9 cellular contexts compared by ENCODE assay signal in the genomic region with DNA sequence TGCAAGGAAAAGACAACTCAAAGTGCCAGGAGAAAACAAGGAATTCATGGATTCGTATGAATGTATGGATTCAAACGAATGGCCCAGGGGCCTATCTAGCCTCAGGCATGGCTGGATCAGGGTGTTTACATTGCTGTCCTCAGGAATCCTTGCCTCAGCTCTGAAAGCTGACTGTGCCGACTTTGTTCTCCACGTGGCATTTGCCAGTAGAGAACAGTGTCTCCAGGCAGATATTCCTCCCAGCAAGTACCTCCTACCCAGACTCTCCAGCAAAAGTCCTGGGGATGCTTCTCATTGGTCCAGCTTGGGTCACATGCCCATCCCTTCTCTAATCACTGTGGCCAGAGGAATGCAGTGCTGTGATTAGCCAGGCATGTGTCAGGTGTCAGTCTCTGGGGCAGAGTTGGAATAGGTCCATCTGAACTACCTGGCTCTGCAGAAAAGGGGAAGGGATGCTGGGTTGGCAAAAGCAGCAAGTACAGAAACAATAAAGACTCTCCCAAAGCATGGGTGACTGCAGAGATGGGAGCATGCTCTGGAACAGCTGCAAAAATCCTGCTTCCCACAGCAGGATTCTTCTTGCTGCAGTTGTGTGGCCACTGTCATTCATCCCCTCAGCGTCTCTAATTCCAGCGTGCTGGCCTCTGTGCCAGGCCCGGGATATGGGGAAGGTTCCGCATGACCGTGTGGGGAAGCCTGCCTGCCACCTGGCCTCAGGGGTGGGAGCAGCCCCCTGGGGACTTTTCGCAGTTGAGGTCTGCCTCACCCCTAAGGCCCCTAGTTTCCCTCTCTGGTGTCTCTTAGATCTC. TPM values are rescaled to one million over a fixed set of nuclear protein-coding genes. Genes with fewer than 3 reads are reported as not detected.
DNase-seq lines count a peak whose midpoint lies in the region; ATAC-seq and TF ChIP-seq lines count a peak whose summit lies in the region.
"Had no signal": no experiment of that assay in that cellular context is flagged by ENCODE, and none has a peak within 500 bp of the region (broad histone marks: within the 10 kb centered on the region; RNA-seq: fewer than 3 reads in every experiment).

No MANE protein-coding gene starts in this region.

- H3K9ac ChIP-seq in GM23248, result no peak overlapping the region

- no peaks in the 10 kb centered on the region for H3K27me3 Mint-ChIP-seq in activated CD4-positive, alpha-beta T cell treated with anti-CD3 and anti-CD28 coated beads, Interleukin-2, amount 10 ng/mL, durations not matched to agents 24 days and 14 days

- ATAC-seq in GM19035 (IDR thresholded peaks at IDR 0.05; ENCODE audit: unreplicated experiment), result no peak

- no peaks in the 10 kb centered on the region for H3F3A ChIP-seq in GM23248 (ENCODE audit: insufficient read depth)

- H3K4me2 ChIP-seq in GM23248 (ENCODE audit: unreplicated experiment) (no peak overlapping the region), hepatocyte (no peak overlapping the region)

- no peaks in the 10 kb centered on the region for H3K9me2 ChIP-seq in GM23248 (ENCODE audit: insufficient read depth)
- no peaks in the 10 kb centered on the region for H3K9me2 ChIP-seq in hepatocyte (replicated peaks; ENCODE audit: insufficient read depth)

- H2AFZ ChIP-seq in GM23248, result no peak overlapping the region
- no peak overlapping the region for H2AFZ ChIP-seq in hepatocyte

- H3K27me3 ChIP-seq in GM23248 (replicated peaks; ENCODE audit: insufficient read depth) (peaks cover 15% of the 10 kb centered on the region), SJSA1 (replicated peaks) (no peaks in the 10 kb centered on the region), hepatocyte (no peaks in the 10 kb centered on the region)
- no peaks in the 10 kb centered on the region for H3K27me3 ChIP-seq in effector memory CD4-positive, alpha-beta T cell (replicated peaks; ENCODE audit: control insufficient read depth, insufficient read depth, low read length, poor library complexity, severe bottlenecking)

- peak; percentile 42 for DNase-seq in AG08395 (ENCODE audit: low spot score)
- DNase-seq in GM23248, result peak; percentile 31
- peak; percentile 74 to 75 for DNase-seq in SJSA1 (ENCODE audit: low read depth in 1 of 2, low spot score in 2 of 2)
- peak; percentile 70 for DNase-seq in hepatocyte (ENCODE audit: low spot score)
- no peak for DNase-seq in effector memory CD4-positive, alpha-beta T cell
- no peak for DNase-seq in C1 segment of cervical spinal cord (lab: John Stamatoyannopoulos, UW)
- no peak for DNase-seq in activated CD4-positive, alpha-beta T cell treated with anti-CD3 and anti-CD28 coated beads, Interleukin-2, amount 10 ng/mL, durations not matched to agents 24 days and 14 days
- DNase-seq: activated gamma-delta T cell had no signal

- H3K27ac ChIP-seq in GM23248, result no peak overlapping the region
- no peak overlapping the region for H3K27ac ChIP-seq in SJSA1
- peak overlapping the region; percentile 72 for H3K27ac ChIP-seq in hepatocyte
- H3K27ac ChIP-seq in effector memory CD4-positive, alpha-beta T cell (ENCODE audit: insufficient read depth, low read length, poor library complexity, severe bottlenecking), result no peak overlapping the region

- in situ Hi-C loops in GM23248 (cut with MboI), result no loop called here

- intact Hi-C loops in activated CD4-positive, alpha-beta T cell treated with anti-CD3 and anti-CD28 coated beads, Interleukin-2, amount 10 ng/mL, durations not matched to agents 24 days and 14 days (cut with micrococcal nuclease), result loop anchor here (10.0 kb wide), 1 partner anchor 237 kb away; the partner anchor contains the start of gene POP4

- H3K36me3 ChIP-seq in GM23248 (ENCODE audit: low read depth) (no peaks in the 10 kb centered on the region), SJSA1 (no peaks in the 10 kb centered on the region), hepatocyte (replicated peaks; ENCODE audit: insufficient read depth, low read depth) (no peaks in the 10 kb centered on the region)
- H3K36me3 ChIP-seq in effector memory CD4-positive, alpha-beta T cell (ENCODE audit: control insufficient read depth, insufficient read depth, low read length), result no peaks in the 10 kb centered on the region

- no peaks in the 10 kb centered on the region for H3K9me3 Mint-ChIP-seq in activated CD4-positive, alpha-beta T cell treated with anti-CD3 and anti-CD28 coated beads, Interleukin-2, amount 10 ng/mL, durations not matched to agents 24 days and 14 days

- H3K4me3 ChIP-seq in GM23248 (no peak overlapping the region), SJSA1 (no peak overlapping the region), hepatocyte (no peak overlapping the region)
- H3K4me3 ChIP-seq in effector memory CD4-positive, alpha-beta T cell (ENCODE audit: insufficient read depth, low read depth, low read length, poor library complexity, severe bottlenecking), result no peak overlapping the region

- H3K4me1 ChIP-seq in GM23248 (ENCODE audit: insufficient read depth) (peaks cover 14% of the 10 kb centered on the region; the same call in 1 of the 2 replicates), SJSA1 (replicated peaks) (peaks cover 36% of the 10 kb centered on the region), hepatocyte (ENCODE audit: insufficient read depth) (peaks cover 33% of the 10 kb centered on the region)
- peaks cover 26% of the 10 kb centered on the region for H3K4me1 ChIP-seq in effector memory CD4-positive, alpha-beta T cell (ENCODE audit: control insufficient read depth, insufficient read depth, low read length, poor library complexity, severe bottlenecking)

- H4K20me1 ChIP-seq in GM23248 (ENCODE audit: insufficient read depth) (no peaks in the 10 kb centered on the region), hepatocyte (ENCODE audit: insufficient read depth, poor library complexity, severe bottlenecking) (no peaks in the 10 kb centered on the region)

- H3K27ac Mint-ChIP-seq in activated CD4-positive, alpha-beta T cell treated with anti-CD3 and anti-CD28 coated beads, Interleukin-2, amount 10 ng/mL, durations not matched to agents 24 days and 14 days, result no peak overlapping the region

- H3K4me1 Mint-ChIP-seq in activated CD4-positive, alpha-beta T cell treated with anti-CD3 and anti-CD28 coated beads, Interleukin-2, amount 10 ng/mL, durations not matched to agents 24 days and 14 days, result peaks cover 38% of the 10 kb centered on the region

- H3K4me3 Mint-ChIP-seq in activated CD4-positive, alpha-beta T cell treated with anti-CD3 and anti-CD28 coated beads, Interleukin-2, amount 10 ng/mL, durations not matched to agents 24 days and 14 days, result no peak overlapping the region

- H3K36me3 Mint-ChIP-seq in activated CD4-positive, alpha-beta T cell treated with anti-CD3 and anti-CD28 coated beads, Interleukin-2, amount 10 ng/mL, durations not matched to agents 24 days and 14 days (ENCODE audit: low read depth), result no peaks in the 10 kb centered on the region

- H3K9me3 ChIP-seq in GM23248 (ENCODE audit: low read depth), result no peaks in the 10 kb centered on the region
- peaks cover 3% of the 10 kb centered on the region; the same call in 1 of the 2 replicates for H3K9me3 ChIP-seq in SJSA1 (replicated peaks)
- H3K9me3 ChIP-seq in hepatocyte (ENCODE audit: low read depth), result no peaks in the 10 kb centered on the region
- no peaks in the 10 kb centered on the region for H3K9me3 ChIP-seq in effector memory CD4-positive, alpha-beta T cell (ENCODE audit: control insufficient read depth, low read length)

- TF ChIP-seq CTCF in hepatocyte (IDR thresholded peaks at IDR 0.05; ENCODE audit: poor library complexity), result no peak

- WGBS in GM23248 (ENCODE audit: low coverage in 1 of 2, low lambda C conversion rate in 2 of 2, missing lambda C conversion rate in 2 of 2), 2 experiments, result 72 to 77% methylated on average over 10 of the region's 10 CpGs
- 72% methylated on average over 10 of the region's 10 CpGs for WGBS in hepatocyte (ENCODE audit: low lambda C conversion rate, missing lambda C conversion rate)

- no peaks in the 10 kb centered on the region for H3K79me2 ChIP-seq in GM23248 (ENCODE audit: insufficient read depth)
- no peaks in the 10 kb centered on the region for H3K79me2 ChIP-seq in hepatocyte

RNA-seq across cellular contexts. Expression of gene CCNE1, which starts 30.0 kb away (rescaled TPM):
- total RNA-seq in GM23248 (2014; rRNA removed; shearing (Covaris generic)), result 2.8 and 6.5 TPM in 2 replicates
- polyA plus RNA-seq in GM23248 (2016; fragmentation: Nextera tagmentation; extraction: Ambion mirVana) (5.1 and 5.2 TPM in 2 replicates), hepatocyte (24.6 and 25.1 TPM in 2 replicates)
- 23.0 and 24.4 TPM in 2 replicates for total RNA-seq in SJSA1 (2014; rRNA removed; shearing (Covaris generic))
- 17.6 and 19.9 TPM in 2 replicates for total RNA-seq in hepatocyte
- total RNA-seq in activated CD4-positive, alpha-beta T cell treated with anti-CD3 and anti-CD28 coated beads, Interleukin-2, amount 10 ng/mL, durations not matched to agents 24 days and 14 days, result 54.5 and 55.8 TPM in 2 replicates

Comparison
In these comparisons a context has a peak if more than half of its experiments do, and no peak if none do; other contexts are left out.
1. DNase-seq: peak in AG08395 (single experiment), GM23248 (single experiment), SJSA1 (2 of 2) and hepatocyte (single experiment); none in effector memory CD4-positive, alpha-beta T cell (0 of 3), C1 segment of cervical spinal cord (0 of 14) and activated CD4-positive, alpha-beta T cell treated with anti-CD3 and anti-CD28 coated beads, Interleukin-2, amount 10 ng/mL, durations not matched to agents 24 days and 14 days (single experiment).